ENCODE assay signal across 19 cellular contexts in genomic region chr11:96385187-96385586, GRCh38. TPM values are rescaled to one million over a fixed set of nuclear protein-coding genes. Genes with fewer than 3 reads are reported as not detected.
DNase-seq lines count a peak whose midpoint lies in the region; ATAC-seq, FAIRE-seq and TF ChIP-seq lines count a peak whose summit lies in the region.
"Had no signal": no experiment of that assay in that cellular context is flagged by ENCODE, and none has a peak within 500 bp of the region (broad histone marks: within the 10 kb centered on the region; RNA-seq: fewer than 3 reads in every experiment).

No MANE protein-coding gene starts in this region.

- H3F3A ChIP-seq in Loucy (ENCODE audit: low read depth): no peaks in the 10 kb centered on the region

- peaks cover 53% of the 10 kb centered on the region for H3K79me2 ChIP-seq in Loucy (ENCODE audit: insufficient read depth, low read length)
- H3K79me2 ChIP-seq in H9 (ENCODE audit: insufficient read depth, low read length): no peaks in the 10 kb centered on the region

- H3K9me3 ChIP-seq in Loucy (ENCODE audit: insufficient read depth, low read depth, low read length) (no peaks in the 10 kb centered on the region), H9 (ENCODE audit: control insufficient read depth, low read depth, low read length) (no peaks in the 10 kb centered on the region)
- H3K9me3 ChIP-seq: A549, BE2C, Caco-2 had no signal

- no peak overlapping the region for H2BK5ac ChIP-seq in H9 (ENCODE audit: insufficient read length, low read length)

- H3K27me3 ChIP-seq in Loucy (ENCODE audit: insufficient read depth, low read length, poor library complexity, severe bottlenecking): no peaks in the 10 kb centered on the region
- no peaks in the 10 kb centered on the region for H3K27me3 ChIP-seq in H9 (ENCODE audit: insufficient read depth, low read length)
- H3K27me3 ChIP-seq: BE2C had no signal

- no peak for DNase-seq in activated naive CD4-positive, alpha-beta T cell treated with anti-CD3 and anti-CD28 coated beads for 36 hours
- DNase-seq in activated naive CD4-positive, alpha-beta T cell treated with anti-CD3 and anti-CD28 coated beads, Interleukin-2, amount 50 U/mL, for 72 hours (ENCODE audit: low spot score in 2 of 2): no peak
- DNase-seq in D721Med (ENCODE audit: insufficient read length, low spot score): no peak
- no peak for DNase-seq in naive thymus-derived CD8-positive, alpha-beta T cell
- no peak for DNase-seq in H9
- DNase-seq: BE2C; Caco-2; CD8-positive, alpha-beta memory T cell; DMS53; GF-D8; GM23248 had no signal

- no peak for TF ChIP-seq CTCF in D721Med (IDR thresholded peaks at IDR 0.05; ENCODE audit: insufficient read depth, missing control alignments)
- no peak for TF ChIP-seq CTCF in Loucy (conservative IDR thresholded peaks at IDR 0.05; ENCODE audit: low read length)
- TF ChIP-seq CTCF in H9 (conservative IDR thresholded peaks at IDR 0.05): no peak

- H3K4me1 ChIP-seq in Loucy (ENCODE audit: insufficient read depth, low read length, poor library complexity, severe bottlenecking) (peaks cover 59% of the 10 kb centered on the region), H9 (ENCODE audit: insufficient read depth, low read length) (no peaks in the 10 kb centered on the region)
- H3K4me1 ChIP-seq: BE2C had no signal

- peaks cover 16% of the 10 kb centered on the region for H3K36me3 Mint-ChIP-seq in activated naive CD4-positive, alpha-beta T cell treated with anti-CD3 and anti-CD28 coated beads for 36 hours (ENCODE audit: low read depth)
- peaks cover 15 to 21% of the 10 kb centered on the region in 2 donors for H3K36me3 Mint-ChIP-seq in activated naive CD4-positive, alpha-beta T cell treated with anti-CD3 and anti-CD28 coated beads, Interleukin-2, amount 50 U/mL, for 72 hours
- H3K36me3 Mint-ChIP-seq in naive thymus-derived CD8-positive, alpha-beta T cell: peaks cover 4 to 26% (median 14%) of the 10 kb centered on the region in 3 donors
- peaks cover 2 to 9% (median 8%) of the 10 kb centered on the region in 3 experiments; a peak in 5 of 7 replicates for H3K36me3 Mint-ChIP-seq in H9 (ENCODE audit: insufficient read depth in 1 of 3, low read depth in 3 of 3)

- H3K4ac ChIP-seq in H9 (ENCODE audit: low read depth, low read length): no peak overlapping the region

- no peaks in the 10 kb centered on the region for H3K27me3 Mint-ChIP-seq in activated naive CD4-positive, alpha-beta T cell treated with anti-CD3 and anti-CD28 coated beads for 36 hours (ENCODE audit: low read depth)
- no peaks in the 10 kb centered on the region for H3K27me3 Mint-ChIP-seq in naive thymus-derived CD8-positive, alpha-beta T cell
- H3K27me3 Mint-ChIP-seq in H9 (ENCODE audit: low read depth): no peaks in the 10 kb centered on the region
- H3K27me3 Mint-ChIP-seq: CD8-positive, alpha-beta memory T cell had no signal

- H3K23me2 ChIP-seq in H9 (ENCODE audit: insufficient read length, low read depth, low read length, poor library complexity, severe bottlenecking): peaks cover 6% of the 10 kb centered on the region

- peak overlapping the region; percentile 82 for H3K4me2 ChIP-seq in Loucy (ENCODE audit: low read depth, low read length, poor library complexity, severe bottlenecking)
- no peak overlapping the region for H3K4me2 ChIP-seq in H9 (ENCODE audit: insufficient read depth, insufficient read length, low read length)
- H3K4me2 ChIP-seq: A549 had no signal

- WGBS in H9 (ENCODE audit: extremely low coverage, insufficient read length, low lambda C conversion rate): no CpG with 5 or more reads among the region's 2 CpGs

- H2BK120ac ChIP-seq in H9 (ENCODE audit: low read depth, low read length, poor library complexity, severe bottlenecking): no peak overlapping the region

- peak; percentile 6 for FAIRE-seq in D721Med (lab: Jason Lieb, UNC)
- FAIRE-seq: A549, H54, HepG2, HTR-8/SVneo had no signal

- H4K20me1 ChIP-seq in Loucy (ENCODE audit: insufficient read depth, low read length, poor library complexity, severe bottlenecking) (peaks cover 8% of the 10 kb centered on the region), H9 (ENCODE audit: control insufficient read depth, insufficient read depth, insufficient read length) (no peaks in the 10 kb centered on the region)

- no peak overlapping the region for H3K23ac ChIP-seq in H9 (ENCODE audit: insufficient read length, low read depth, low read length)

- no peak overlapping the region for H2BK12ac ChIP-seq in H9 (ENCODE audit: insufficient read length, low read depth, low read length)

- CTCF ChIA-PET in activated naive CD4-positive, alpha-beta T cell treated with anti-CD3 and anti-CD28 coated beads for 36 hours (lab: Charles Lee): interaction anchor here (0.6 to 1.3 kb wide), 4 partner anchors 9 to 498 kb away, joined by 3 to 4 read pairs (median 4); no protein-coding TSS in a partner anchor

- peak overlapping the region; percentile 98 for H3K4me3 ChIP-seq in Loucy (ENCODE audit: low read length, poor library complexity, severe bottlenecking)
- H3K4me3 ChIP-seq: A549, GM23248 had no signal

- intact Hi-C loops in activated naive CD4-positive, alpha-beta T cell treated with anti-CD3 and anti-CD28 coated beads for 36 hours (cut with micrococcal nuclease): no loop called here

- H3K18ac ChIP-seq in H9 (ENCODE audit: insufficient read length, low read depth, low read length): no peak overlapping the region

- peaks cover 41% of the 10 kb centered on the region for H3K4me1 Mint-ChIP-seq in activated naive CD4-positive, alpha-beta T cell treated with anti-CD3 and anti-CD28 coated beads for 36 hours (ENCODE audit: low read depth)
- peaks cover 19 to 47% (median 42%) of the 10 kb centered on the region in 4 donors for H3K4me1 Mint-ChIP-seq in naive thymus-derived CD8-positive, alpha-beta T cell
- H3K4me1 Mint-ChIP-seq in H9: peaks cover 8 to 9% of the 10 kb centered on the region in 2 experiments

- no peak overlapping the region for H2BK15ac ChIP-seq in H9 (ENCODE audit: low read depth, low read length)

- H3K27ac ChIP-seq in H9 (ENCODE audit: insufficient read length, low read depth, low read length): no peak overlapping the region
- H3K27ac ChIP-seq: A549, C4-2B, GM23248 had no signal

- H2AFZ ChIP-seq in Loucy (ENCODE audit: low read length) (no peak overlapping the region), H9 (ENCODE audit: low read length) (no peak overlapping the region)
- H2AFZ ChIP-seq: GM23248 had no signal

- H2AK5ac ChIP-seq in H9 (ENCODE audit: insufficient read length, low read length): no peak overlapping the region

- H4K5ac ChIP-seq in H9 (ENCODE audit: insufficient read length, low read depth, low read length): no peak overlapping the region

- no peak overlapping the region for H3K14ac ChIP-seq in H9 (ENCODE audit: insufficient read depth, low read length)

- no peak overlapping the region for H3K4me3 Mint-ChIP-seq in activated naive CD4-positive, alpha-beta T cell treated with anti-CD3 and anti-CD28 coated beads for 36 hours
- H3K4me3 Mint-ChIP-seq in naive thymus-derived CD8-positive, alpha-beta T cell: no peak overlapping the region
- no peak overlapping the region for H3K4me3 Mint-ChIP-seq in H9

- H4K8ac ChIP-seq in H9 (replicated peaks; ENCODE audit: insufficient read length, low read depth, low read length): no peak overlapping the region

- no peak overlapping the region for H3T11ph ChIP-seq in H9 (ENCODE audit: low read length)

- H3K9ac ChIP-seq in Loucy (ENCODE audit: low read depth, low read length, poor library complexity, severe bottlenecking) (no peak overlapping the region), H9 (ENCODE audit: extremely low read depth, insufficient read length, low read length) (no peak overlapping the region)
- H3K9ac ChIP-seq: GM23248 had no signal

- no peak for ATAC-seq in activated naive CD4-positive, alpha-beta T cell treated with anti-CD3 and anti-CD28 coated beads, Interleukin-2, amount 50 U/mL, for 72 hours
- ATAC-seq in naive thymus-derived CD8-positive, alpha-beta T cell: no peak
- ATAC-seq in GM18511 (IDR thresholded peaks at IDR 0.05; ENCODE audit: unreplicated experiment) (no peak), GM19452 (IDR thresholded peaks at IDR 0.05; ENCODE audit: unreplicated experiment) (no peak)
- ATAC-seq: A549, HepG2 had no signal

- H4K91ac ChIP-seq in H9 (ENCODE audit: insufficient read length, low read depth, low read length): no peak overlapping the region

- H3K36me3 ChIP-seq in Loucy (ENCODE audit: insufficient read depth, low read length): peaks cover 3% of the 10 kb centered on the region; the same call in 1 of the 2 replicates

- peaks cover 2% of the 10 kb centered on the region for H3K79me1 ChIP-seq in H9 (ENCODE audit: insufficient read depth, low read depth, low read length, poor library complexity, severe bottlenecking)

- H3K27ac Mint-ChIP-seq in activated naive CD4-positive, alpha-beta T cell treated with anti-CD3 and anti-CD28 coated beads for 36 hours: peak overlapping the region; percentile 22
- no peak overlapping the region for H3K27ac Mint-ChIP-seq in activated naive CD4-positive, alpha-beta T cell treated with anti-CD3 and anti-CD28 coated beads, Interleukin-2, amount 50 U/mL, for 72 hours
- peak overlapping the region in 6 of 10 donors; percentile 9 to 78 (median 56) for H3K27ac Mint-ChIP-seq in naive thymus-derived CD8-positive, alpha-beta T cell
- no peak overlapping the region for H3K27ac Mint-ChIP-seq in H9

- no peak overlapping the region for H3K56ac ChIP-seq in H9 (ENCODE audit: insufficient read length, low read depth, low read length)

- H3K9me2 ChIP-seq in Loucy (replicated peaks; ENCODE audit: low read depth, low read length): no peaks in the 10 kb centered on the region

- H2BK20ac ChIP-seq in H9 (ENCODE audit: low read depth, low read length, poor library complexity, severe bottlenecking): no peak overlapping the region

- POLR2A ChIA-PET in naive thymus-derived CD8-positive, alpha-beta T cell (lab: Charles Lee): no interaction called here

- H3K9me3 Mint-ChIP-seq in activated naive CD4-positive, alpha-beta T cell treated with anti-CD3 and anti-CD28 coated beads for 36 hours: no peaks in the 10 kb centered on the region
- no peaks in the 10 kb centered on the region for H3K9me3 Mint-ChIP-seq in activated naive CD4-positive, alpha-beta T cell treated with anti-CD3 and anti-CD28 coated beads, Interleukin-2, amount 50 U/mL, for 72 hours
- peaks cover 0 to under 1% (median 0%) of the 10 kb centered on the region in 9 donors for H3K9me3 Mint-ChIP-seq in naive thymus-derived CD8-positive, alpha-beta T cell
- H3K9me3 Mint-ChIP-seq in H9: peaks cover 0 to under 1% of the 10 kb centered on the region in 2 experiments; a peak in 1 of 5 replicates
- H3K9me3 Mint-ChIP-seq: CD8-positive, alpha-beta memory T cell had no signal

RNA-seq across cellular contexts. Expression of gene CCDC82, which starts 4.5 kb away (rescaled TPM):
- total RNA-seq in activated naive CD4-positive, alpha-beta T cell treated with anti-CD3 and anti-CD28 coated beads for 36 hours: 10 to 100 TPM; 32.0 to 34.0 TPM
- 10 to 100 TPM; 33.3 to 58.6 TPM for total RNA-seq in activated naive CD4-positive, alpha-beta T cell treated with anti-CD3 and anti-CD28 coated beads, Interleukin-2, amount 50 U/mL, for 72 hours
- total RNA-seq in naive thymus-derived CD8-positive, alpha-beta T cell: 10 to 100 TPM; 31.9 to 36.0 TPM
- polyA plus RNA-seq in naive thymus-derived CD8-positive, alpha-beta T cell: 10 to 100 TPM; 14.2 to 21.4 (median 18.0) TPM
- total RNA-seq in H9 (2021): 14.7 and 17.4 TPM in 2 replicates

RNA-seq across cellular contexts. Expression of gene JRKL, which starts 4.6 kb away (rescaled TPM):
- total RNA-seq in activated naive CD4-positive, alpha-beta T cell treated with anti-CD3 and anti-CD28 coated beads for 36 hours: 10 to 100 TPM; 12.3 to 12.7 TPM
- total RNA-seq in activated naive CD4-positive, alpha-beta T cell treated with anti-CD3 and anti-CD28 coated beads, Interleukin-2, amount 50 U/mL, for 72 hours: 10 to 100 TPM; 10.0 to 16.1 TPM
- 10 to 100 TPM; 12.5 to 13.4 TPM for total RNA-seq in naive thymus-derived CD8-positive, alpha-beta T cell
- 1 to 10 TPM; 1.4 to 5.4 (median 2.8) TPM for polyA plus RNA-seq in naive thymus-derived CD8-positive, alpha-beta T cell
- 3.0 and 3.6 TPM in 2 replicates for total RNA-seq in H9 (2021)

RNA-seq across cellular contexts. Expression of gene MAML2, which starts 42.2 kb away (rescaled TPM):
- total RNA-seq in activated naive CD4-positive, alpha-beta T cell treated with anti-CD3 and anti-CD28 coated beads for 36 hours: 10 to 100 TPM; 26.6 to 28.1 TPM
- total RNA-seq in activated naive CD4-positive, alpha-beta T cell treated with anti-CD3 and anti-CD28 coated beads, Interleukin-2, amount 50 U/mL, for 72 hours: 10 to 100 TPM; 26.5 to 27.9 TPM
- total RNA-seq in naive thymus-derived CD8-positive, alpha-beta T cell: 10 to 100 TPM; 68.2 to 68.5 TPM
- 10 to 100 TPM in 2 of 3 donors, 1 to 10 TPM in 1; 6.6 to 33.0 (median 15.3) TPM for polyA plus RNA-seq in naive thymus-derived CD8-positive, alpha-beta T cell
- 2.7 TPM in 2 replicates for total RNA-seq in H9 (2021)

Comparison
In these comparisons a context has a peak if more than half of its experiments do, and no peak if none do; other contexts are left out.
1. H3K27ac Mint-ChIP-seq: peak in activated naive CD4-positive, alpha-beta T cell treated with anti-CD3 and anti-CD28 coated beads for 36 hours (single experiment) and naive thymus-derived CD8-positive, alpha-beta T cell (6 of 10); none in activated naive CD4-positive, alpha-beta T cell treated with anti-CD3 and anti-CD28 coated beads, Interleukin-2, amount 50 U/mL, for 72 hours (0 of 2) and H9 (0 of 3).